In genomic region chr21:44425307-44425894, GRCh38 we compare ENCODE assay signal across 13 cellular contexts. TPM values are rescaled to one million over a fixed set of nuclear protein-coding genes. Genes with fewer than 3 reads are reported as not detected.
DNase-seq lines count a peak whose midpoint lies in the region; ATAC-seq and TF ChIP-seq lines count a peak whose summit lies in the region.
"Had no signal": no experiment of that assay in that cellular context is flagged by ENCODE, and none has a peak within 500 bp of the region (broad histone marks: within the 10 kb centered on the region; RNA-seq: fewer than 3 reads in every experiment).

No MANE protein-coding gene starts in this region.

- peak overlapping the region; percentile 83 for H2AFZ ChIP-seq in PC-3 (ENCODE audit: low read length)

- peaks cover 9% of the 10 kb centered on the region for H3K9me3 Mint-ChIP-seq in activated CD4-positive, alpha-beta memory T cell treated with anti-CD3 and anti-CD28 coated beads, Interleukin-2, amount 10 ng/mL, durations not matched to agents 7 days and 5 days
- peaks cover 9% of the 10 kb centered on the region for H3K9me3 Mint-ChIP-seq in activated CD4-positive, alpha-beta memory T cell treated with anti-CD3 and anti-CD28 coated beads for 36 hours

- H3K4me1 Mint-ChIP-seq in activated CD4-positive, alpha-beta memory T cell treated with anti-CD3 and anti-CD28 coated beads, Interleukin-2, amount 10 ng/mL, durations not matched to agents 7 days and 5 days: no peaks in the 10 kb centered on the region
- H3K4me1 Mint-ChIP-seq in activated CD4-positive, alpha-beta memory T cell treated with anti-CD3 and anti-CD28 coated beads for 36 hours (ENCODE audit: low read depth): no peaks in the 10 kb centered on the region

- H3K4me3 Mint-ChIP-seq in activated CD4-positive, alpha-beta memory T cell treated with anti-CD3 and anti-CD28 coated beads, Interleukin-2, amount 10 ng/mL, durations not matched to agents 7 days and 5 days: peak overlapping the region; percentile 4
- no peak overlapping the region for H3K4me3 Mint-ChIP-seq in activated CD4-positive, alpha-beta memory T cell treated with anti-CD3 and anti-CD28 coated beads for 36 hours

- TSS peak; percentile 66 for BruUV-seq in PC-3 (replicated peaks; lab: Mats Ljungman, UMichigan)

- H3K9me2 ChIP-seq in PC-3 (replicated peaks; ENCODE audit: low read length): no peaks in the 10 kb centered on the region

- peak overlapping the region; percentile 88 for H3K4me2 ChIP-seq in PC-3 (ENCODE audit: low read length)

- peaks cover 4% of the 10 kb centered on the region for H3F3A ChIP-seq in PC-3 (ENCODE audit: low read length, unreplicated experiment)

- CTCF ChIA-PET in activated CD4-positive, alpha-beta memory T cell treated with anti-CD3 and anti-CD28 coated beads, Interleukin-2, amount 10 ng/mL, durations not matched to agents 7 days and 5 days (lab: Charles Lee): no interaction called here
- CTCF ChIA-PET in activated CD4-positive, alpha-beta memory T cell treated with anti-CD3 and anti-CD28 coated beads for 36 hours (lab: Charles Lee): no interaction called here
- CTCF ChIA-PET in PC-3 (lab: Charles Lee): no interaction called here

- no peak for DNase-seq in activated CD4-positive, alpha-beta memory T cell treated with anti-CD3 and anti-CD28 coated beads, Interleukin-2, amount 10 ng/mL, durations not matched to agents 7 days and 5 days
- no peak for DNase-seq in activated CD4-positive, alpha-beta memory T cell treated with anti-CD3 and anti-CD28 coated beads for 36 hours
- DNase-seq in PC-3 (peak; percentile 70), left cardiac atrium (peak; percentile 15), NCI-H510A treated with DMSO at 0.1 percent for 48 hours (lab: John Stamatoyannopoulos, UW) (no peak)
- DNase-seq: activated T-cell treated with anti-CD3 and anti-CD28 coated beads for 4 hours, mesenchymal stem cell, NCI-H187 treated with DMSO at 0.1 percent for 48 hours, T1000, testis had no signal

- ATAC-seq in PC-3 (peak; percentile 77), left cardiac atrium (no peak), GM21786 (IDR thresholded peaks at IDR 0.05; ENCODE audit: unreplicated experiment) (no peak), GM18517 (IDR thresholded peaks at IDR 0.05; ENCODE audit: unreplicated experiment) (no peak)

- H3K4me1 ChIP-seq in PC-3 (ENCODE audit: insufficient read depth, low read length) (peaks cover 4% of the 10 kb centered on the region; the same call in 1 of the 2 replicates), subcutaneous abdominal adipose tissue (ENCODE audit: control insufficient read depth in 5 of 5, insufficient read depth in 5 of 5, low read length in 5 of 5) (peaks cover 2 to 12% (median 5%) of the 10 kb centered on the region in 5 donors)
- H3K4me1 ChIP-seq: testis had no signal

- intact Hi-C loops in activated CD4-positive, alpha-beta memory T cell treated with anti-CD3 and anti-CD28 coated beads for 36 hours (cut with micrococcal nuclease): no loop called here
- intact Hi-C loops in PC-3 (cut with micrococcal nuclease) (loop anchor here (5.0 kb wide), 1 partner anchor 88 kb away; the partner anchor contains the start of gene CFAP410), left cardiac atrium (cut with DNase I) (no loop called here)

- H3K27me3 ChIP-seq in PC-3 (ENCODE audit: low read length) (no peaks in the 10 kb centered on the region), subcutaneous abdominal adipose tissue (ENCODE audit: control insufficient read depth in 5 of 5, insufficient read depth in 4 of 5, low read length in 5 of 5) (peaks cover 0 to 6% (median 0%) of the 10 kb centered on the region in 5 donors)
- H3K27me3 ChIP-seq: testis had no signal

- H3K9ac ChIP-seq in PC-3 (ENCODE audit: low read length) (peak overlapping the region; percentile 88), subcutaneous abdominal adipose tissue (ENCODE audit: low read length in 5 of 5) (no peak overlapping the region)

- no peaks in the 10 kb centered on the region for H4K20me1 ChIP-seq in PC-3 (ENCODE audit: low read length)

- peaks cover 7% of the 10 kb centered on the region; the same call in 1 of the 2 replicates for H3K36me3 ChIP-seq in PC-3 (ENCODE audit: low read depth, low read length)
- H3K36me3 ChIP-seq in subcutaneous abdominal adipose tissue (ENCODE audit: control insufficient read depth in 5 of 5, insufficient read depth in 5 of 5, low read length in 5 of 5): peaks cover 0 to 43% (median 2%) of the 10 kb centered on the region in 5 donors

- H3K27ac ChIP-seq in PC-3 (ENCODE audit: low read length) (peak overlapping the region; percentile 67), subcutaneous abdominal adipose tissue (ENCODE audit: low read depth, low read length) (no peak overlapping the region)
- H3K27ac ChIP-seq: testis had no signal

- TF ChIP-seq CTCF in PC-3 (conservative IDR thresholded peaks at IDR 0.05; ENCODE audit: low read depth, low read length): no peak

- no peaks in the 10 kb centered on the region for H3K27me3 Mint-ChIP-seq in activated CD4-positive, alpha-beta memory T cell treated with anti-CD3 and anti-CD28 coated beads, Interleukin-2, amount 10 ng/mL, durations not matched to agents 7 days and 5 days
- no peaks in the 10 kb centered on the region for H3K27me3 Mint-ChIP-seq in activated CD4-positive, alpha-beta memory T cell treated with anti-CD3 and anti-CD28 coated beads for 36 hours

- H3K9me3 ChIP-seq in PC-3 (ENCODE audit: low read length) (peaks cover 6% of the 10 kb centered on the region; the same call in 1 of the 2 replicates), subcutaneous abdominal adipose tissue (ENCODE audit: control insufficient read depth in 5 of 5, low read length in 5 of 5) (peaks cover 0 to 8% (median 6%) of the 10 kb centered on the region in 5 donors)
- H3K9me3 ChIP-seq: testis had no signal

- POLR2A ChIA-PET in activated CD4-positive, alpha-beta memory T cell treated with anti-CD3 and anti-CD28 coated beads, Interleukin-2, amount 10 ng/mL, durations not matched to agents 7 days and 5 days (lab: Charles Lee): no interaction called here
- POLR2A ChIA-PET in activated CD4-positive, alpha-beta memory T cell treated with anti-CD3 and anti-CD28 coated beads for 36 hours (lab: Charles Lee): no interaction called here
- POLR2A ChIA-PET in PC-3 (lab: Charles Lee; ENCODE audit: unreplicated experiment): interaction anchor here (0.6 to 0.9 kb wide), 2 partner anchors 33 to 87 kb away, joined by 3 to 4 read pairs; no protein-coding TSS in a partner anchor

- no peak overlapping the region for H3K27ac Mint-ChIP-seq in activated CD4-positive, alpha-beta memory T cell treated with anti-CD3 and anti-CD28 coated beads, Interleukin-2, amount 10 ng/mL, durations not matched to agents 7 days and 5 days
- H3K27ac Mint-ChIP-seq in activated CD4-positive, alpha-beta memory T cell treated with anti-CD3 and anti-CD28 coated beads for 36 hours: no peak overlapping the region

- peaks cover 27% of the 10 kb centered on the region for H3K79me2 ChIP-seq in PC-3 (ENCODE audit: low read length)

- H3K36me3 Mint-ChIP-seq in activated CD4-positive, alpha-beta memory T cell treated with anti-CD3 and anti-CD28 coated beads, Interleukin-2, amount 10 ng/mL, durations not matched to agents 7 days and 5 days (ENCODE audit: low read depth): no peaks in the 10 kb centered on the region
- no peaks in the 10 kb centered on the region for H3K36me3 Mint-ChIP-seq in activated CD4-positive, alpha-beta memory T cell treated with anti-CD3 and anti-CD28 coated beads for 36 hours

- H3K4me3 ChIP-seq in PC-3 (ENCODE audit: low read length) (peak overlapping the region; percentile 75), subcutaneous abdominal adipose tissue (ENCODE audit: low read depth in 1 of 5, low read length in 5 of 5) (peak overlapping the region in 3 of 5 donors; percentile 27 to 48 (median 44))
- H3K4me3 ChIP-seq: testis had no signal

RNA-seq across cellular contexts. Expression of gene LRRC3, which starts 29.9 kb away (rescaled TPM):
- total RNA-seq in activated CD4-positive, alpha-beta memory T cell treated with anti-CD3 and anti-CD28 coated beads, Interleukin-2, amount 10 ng/mL, durations not matched to agents 7 days and 5 days: 1 to 10 TPM; 3.7 to 3.8 TPM
- total RNA-seq in activated CD4-positive, alpha-beta memory T cell treated with anti-CD3 and anti-CD28 coated beads for 36 hours: 1 to 10 TPM; 2.6 to 2.8 TPM
- total RNA-seq in PC-3 (2014; rRNA removed) (3.1 and 4.1 TPM in 2 replicates), left cardiac atrium (1 to 10 TPM; 1.4 to 2.5 TPM)

Comparison
In these comparisons a context has a peak if more than half of its experiments do, and no peak if none do; other contexts are left out.
1. DNase-seq: peak in PC-3 (single experiment) and left cardiac atrium (single experiment); none in activated CD4-positive, alpha-beta memory T cell treated with anti-CD3 and anti-CD28 coated beads, Interleukin-2, amount 10 ng/mL, durations not matched to agents 7 days and 5 days (single experiment), activated CD4-positive, alpha-beta memory T cell treated with anti-CD3 and anti-CD28 coated beads for 36 hours (single experiment) and NCI-H510A treated with DMSO at 0.1 percent for 48 hours (single experiment).